In the genomic region with DNA sequence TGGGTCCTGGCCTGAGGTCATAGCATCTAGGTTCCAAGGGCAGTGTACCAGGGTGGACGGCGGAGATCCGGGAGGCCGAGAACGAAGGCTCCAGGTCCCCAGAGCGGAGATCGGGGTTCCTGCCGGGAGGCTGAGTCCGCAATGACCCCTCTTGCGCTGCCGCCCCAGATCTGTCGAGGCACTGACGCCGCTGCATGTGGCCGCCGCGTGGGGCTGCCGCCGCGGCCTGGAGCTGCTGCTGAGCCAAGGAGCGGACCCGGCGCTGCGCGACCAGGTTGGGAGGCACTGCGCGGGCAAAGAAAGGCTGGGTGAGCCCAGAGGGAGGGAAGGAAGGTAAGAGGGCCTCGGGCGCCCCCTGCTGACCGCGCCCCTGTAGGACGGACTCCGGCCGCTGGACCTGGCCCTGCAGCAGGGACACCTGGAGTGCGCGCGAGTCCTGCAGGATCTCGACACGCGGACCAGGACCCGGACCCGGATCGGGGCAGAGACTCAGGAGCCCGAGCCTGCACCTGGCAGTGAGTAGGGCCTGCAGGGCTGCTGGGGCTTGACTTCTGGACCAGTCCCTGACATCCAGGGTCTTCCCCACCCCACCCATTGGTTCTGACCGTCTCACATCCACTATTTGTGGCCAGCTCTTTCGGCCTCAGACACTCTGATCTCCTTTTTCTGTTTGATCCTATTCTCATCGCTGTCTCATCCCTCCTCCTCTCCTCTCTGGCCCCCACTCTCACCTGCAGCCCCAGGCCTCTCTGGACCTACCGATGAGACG, we compare ENCODE assay signal across 1 cellular context.
TF ChIP-seq lines count a peak whose summit lies in the region.

No MANE protein-coding gene starts in this region.

TF ChIP-seq in K562, 482 proteins besides CTCF, POLR2A, EP300 and RAD21 (continued from another document and continues in another):
- TF ChIP-seq, protein P1, sequence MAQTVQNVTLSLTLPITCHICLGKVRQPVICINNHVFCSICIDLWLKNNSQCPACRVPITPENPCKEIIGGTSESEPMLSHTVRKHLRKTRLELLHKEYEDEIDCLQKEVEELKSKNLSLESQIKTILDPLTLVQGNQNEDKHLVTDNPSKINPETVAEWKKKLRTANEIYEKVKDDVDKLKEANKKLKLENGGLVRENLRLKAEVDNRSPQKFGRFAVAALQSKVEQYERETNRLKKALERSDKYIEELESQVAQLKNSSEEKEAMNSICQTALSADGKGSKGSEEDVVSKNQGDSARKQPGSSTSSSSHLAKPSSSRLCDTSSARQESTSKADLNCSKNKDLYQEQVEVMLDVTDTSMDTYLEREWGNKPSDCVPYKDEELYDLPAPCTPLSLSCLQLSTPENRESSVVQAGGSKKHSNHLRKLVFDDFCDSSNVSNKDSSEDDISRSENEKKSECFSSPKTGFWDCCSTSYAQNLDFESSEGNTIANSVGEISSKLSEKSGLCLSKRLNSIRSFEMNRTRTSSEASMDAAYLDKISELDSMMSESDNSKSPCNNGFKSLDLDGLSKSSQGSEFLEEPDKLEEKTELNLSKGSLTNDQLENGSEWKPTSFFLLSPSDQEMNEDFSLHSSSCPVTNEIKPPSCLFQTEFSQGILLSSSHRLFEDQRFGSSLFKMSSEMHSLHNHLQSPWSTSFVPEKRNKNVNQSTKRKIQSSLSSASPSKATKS (CRISPR knock-in tag; IDR thresholded peaks at IDR 0.05): no peak
- TF ChIP-seq HNRNPLL (IDR thresholded peaks at IDR 0.05; ENCODE audit: low read depth, low read length, poor library complexity, severe bottlenecking): peak; percentile 16
- no peak for TF ChIP-seq MAFG (tag; conservative IDR thresholded peaks at IDR 0.05)
- TF ChIP-seq ZNF274 (IDR thresholded peaks at IDR 0.05; ENCODE audit: borderline replicate concordance, low read depth, low read length): no peak
- TF ChIP-seq ZNF140 (CRISPR knock-in tag; IDR thresholded peaks at IDR 0.05): no peak
- no peak for TF ChIP-seq ZNF551 (CRISPR knock-in tag; IDR thresholded peaks at IDR 0.05)
- 0 out of 2 replicates have a peak, but pooled peaks have one; percentile 21 for TF ChIP-seq THRB (CRISPR knock-in tag; conservative IDR thresholded peaks at IDR 0.05)
- no peak for TF ChIP-seq PHF21A (IDR thresholded peaks at IDR 0.05; ENCODE audit: borderline replicate concordance, low read depth)
- no peak for TF ChIP-seq POLR2AphosphoS5 (IDR thresholded peaks at IDR 0.05; ENCODE audit: control insufficient read depth, insufficient read depth, low read depth, low read length)
- no peak for TF ChIP-seq MAFF (IDR thresholded peaks at IDR 0.05; ENCODE audit: low read length)
- TF ChIP-seq XRCC3 (IDR thresholded peaks at IDR 0.05): no peak
- no peak for TF ChIP-seq ZZZ3 (IDR thresholded peaks at IDR 0.05)
- TF ChIP-seq ZNF707 (CRISPR knock-in tag; conservative IDR thresholded peaks at IDR 0.05): no peak
- no peak for TF ChIP-seq CBX2 (IDR thresholded peaks at IDR 0.05; ENCODE audit: insufficient read depth, low read length, poor library complexity, severe bottlenecking)
- no peak for TF ChIP-seq CBFA2T2 (conservative IDR thresholded peaks at IDR 0.05)
- TF ChIP-seq SUPT5H (IDR thresholded peaks at IDR 0.05): no peak
- 0 out of 2 replicates have a peak, but pooled peaks have one; percentile 25 for TF ChIP-seq CAMTA2 (CRISPR knock-in tag; conservative IDR thresholded peaks at IDR 0.05)
- peak; percentile 78 for TF ChIP-seq MGA (IDR thresholded peaks at IDR 0.05)
- no peak for TF ChIP-seq NR2C2 (CRISPR knock-in tag; IDR thresholded peaks at IDR 0.05)
- no peak for TF ChIP-seq NR2C2 (tag; IDR thresholded peaks at IDR 0.05)
- no peak for TF ChIP-seq POLR3A (IDR thresholded peaks at IDR 0.05; ENCODE audit: borderline replicate concordance, extremely low read depth, insufficient read depth, insufficient read length)
- peak; percentile 32; the same call in 1 of the 2 replicates for TF ChIP-seq CBX1 (IDR thresholded peaks at IDR 0.05; ENCODE audit: low read depth)
- TF ChIP-seq, protein P2, sequence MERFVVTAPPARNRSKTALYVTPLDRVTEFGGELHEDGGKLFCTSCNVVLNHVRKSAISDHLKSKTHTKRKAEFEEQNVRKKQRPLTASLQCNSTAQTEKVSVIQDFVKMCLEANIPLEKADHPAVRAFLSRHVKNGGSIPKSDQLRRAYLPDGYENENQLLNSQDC (CRISPR knock-in tag; IDR thresholded peaks at IDR 0.05): no peak
- TF ChIP-seq, protein P3, sequence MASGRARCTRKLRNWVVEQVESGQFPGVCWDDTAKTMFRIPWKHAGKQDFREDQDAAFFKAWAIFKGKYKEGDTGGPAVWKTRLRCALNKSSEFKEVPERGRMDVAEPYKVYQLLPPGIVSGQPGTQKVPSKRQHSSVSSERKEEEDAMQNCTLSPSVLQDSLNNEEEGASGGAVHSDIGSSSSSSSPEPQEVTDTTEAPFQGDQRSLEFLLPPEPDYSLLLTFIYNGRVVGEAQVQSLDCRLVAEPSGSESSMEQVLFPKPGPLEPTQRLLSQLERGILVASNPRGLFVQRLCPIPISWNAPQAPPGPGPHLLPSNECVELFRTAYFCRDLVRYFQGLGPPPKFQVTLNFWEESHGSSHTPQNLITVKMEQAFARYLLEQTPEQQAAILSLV (tag; IDR thresholded peaks at IDR 0.05): no peak
- TF ChIP-seq ID3 (CRISPR knock-in tag; IDR thresholded peaks at IDR 0.05): no peak
- no peak for TF ChIP-seq ID3 (tag; IDR thresholded peaks at IDR 0.05)
- TF ChIP-seq CXXC5 (CRISPR knock-in tag; IDR thresholded peaks at IDR 0.05): peak; percentile 51
- no peak for TF ChIP-seq RBM15 (IDR thresholded peaks at IDR 0.05; ENCODE audit: insufficient read depth, low read length)
- no peak for TF ChIP-seq ETV1 (tag; conservative IDR thresholded peaks at IDR 0.05; ENCODE audit: low read depth)
- no peak for TF ChIP-seq KDM5B (IDR thresholded peaks at IDR 0.05; ENCODE audit: insufficient replicate concordance, low read depth, low read length)
- no peak for TF ChIP-seq BCL6 (CRISPR knock-in tag; IDR thresholded peaks at IDR 0.05)
- TF ChIP-seq MCM3 (IDR thresholded peaks at IDR 0.05): no peak
- TF ChIP-seq NCOA6 (IDR thresholded peaks at IDR 0.05): no peak
- TF ChIP-seq, protein P4, sequence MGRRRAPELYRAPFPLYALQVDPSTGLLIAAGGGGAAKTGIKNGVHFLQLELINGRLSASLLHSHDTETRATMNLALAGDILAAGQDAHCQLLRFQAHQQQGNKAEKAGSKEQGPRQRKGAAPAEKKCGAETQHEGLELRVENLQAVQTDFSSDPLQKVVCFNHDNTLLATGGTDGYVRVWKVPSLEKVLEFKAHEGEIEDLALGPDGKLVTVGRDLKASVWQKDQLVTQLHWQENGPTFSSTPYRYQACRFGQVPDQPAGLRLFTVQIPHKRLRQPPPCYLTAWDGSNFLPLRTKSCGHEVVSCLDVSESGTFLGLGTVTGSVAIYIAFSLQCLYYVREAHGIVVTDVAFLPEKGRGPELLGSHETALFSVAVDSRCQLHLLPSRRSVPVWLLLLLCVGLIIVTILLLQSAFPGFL (CRISPR knock-in tag; IDR thresholded peaks at IDR 0.05): no peak
- TF ChIP-seq PRDM10 (IDR thresholded peaks at IDR 0.05; ENCODE audit: partially characterized antibody): peak; percentile 46
- 0 out of 4 replicates have a peak, but pooled peaks of 1 of the 2 experiments have one; percentile 25 for TF ChIP-seq HDAC1 (IDR thresholded peaks at IDR 0.05)
